Comparison of ENCODE assay signal across 20 cellular contexts in the genomic region with DNA sequence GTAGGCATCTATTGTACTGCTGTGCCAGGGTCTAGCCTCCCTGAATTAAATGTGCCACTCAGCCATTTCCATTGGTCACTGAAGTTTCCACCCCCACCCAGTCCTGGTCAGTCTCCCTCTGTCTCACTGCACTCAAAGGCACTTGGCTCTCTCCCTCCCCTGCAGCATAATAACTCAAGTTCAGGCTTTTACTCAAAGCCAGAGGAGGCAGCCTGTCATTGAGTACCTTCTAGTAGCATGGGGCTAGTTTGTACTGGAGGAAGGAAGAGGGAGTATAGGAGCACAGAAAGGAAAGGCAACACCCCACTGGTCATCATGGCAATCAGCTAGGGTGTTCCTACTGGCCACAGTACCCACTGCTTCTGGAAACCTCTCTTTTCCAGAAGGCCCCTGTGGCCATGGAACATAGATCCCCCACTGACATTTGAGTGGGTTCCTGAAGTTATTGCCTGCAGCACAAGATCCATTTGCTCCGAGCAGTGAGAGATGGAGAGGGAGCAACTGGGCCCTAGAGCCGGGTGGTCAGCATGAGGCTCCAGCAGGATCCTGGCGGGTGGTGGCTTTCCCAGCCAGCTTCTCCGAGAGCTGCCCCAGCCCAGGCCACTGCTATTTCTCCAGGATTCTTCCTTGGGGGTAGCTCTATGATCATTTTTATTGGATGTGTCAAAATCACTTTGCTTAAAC.
"Had no signal": no experiment of that assay in that cellular context is flagged by ENCODE, and none has a peak within 500 bp of the region (broad histone marks: within the 10 kb centered on the region; RNA-seq: fewer than 3 reads in every experiment).

No MANE protein-coding gene starts in this region.

- H3K9me3 ChIP-seq: spleen, testis, transverse colon had no signal

- ATAC-seq: left cardiac atrium; sciatic nerve; stimulated activated naive B cell treated with anti-CD40 and anti-IgM and Interleukin-4, amounts not matched to agents 10 μg/mL and 1 μg/mL and 100 μg/mL, for 72 hours; stimulated activated naive CD8-positive, alpha-beta T cell treated with anti-CD3 and anti-CD28 coated beads, Interleukin-15, amount 100 ng/mL, for 72 hours had no signal

- H3K27ac Mint-ChIP-seq: mesothelial cell of epicardium; natural killer cell treated with Interleukin-12 subunit alpha and Interleukin-12 subunit beta and Interleukin-15 and Interleukin-18, amount 100 ng/mL, for 72 hours; stimulated activated naive B cell treated with anti-CD40 and anti-IgM and Interleukin-4, amounts not matched to agents 10 μg/mL and 1 μg/mL and 100 μg/mL, for 72 hours; stimulated activated naive CD8-positive, alpha-beta T cell treated with anti-CD3 and anti-CD28 coated beads, Interleukin-15, amount 100 ng/mL, for 72 hours had no signal

- H3K4me2 ChIP-seq: hepatocyte had no signal

- H3K79me2 ChIP-seq: hepatocyte had no signal

- H3K4me1 Mint-ChIP-seq: stimulated activated naive CD8-positive, alpha-beta T cell treated with anti-CD3 and anti-CD28 coated beads, Interleukin-15, amount 100 ng/mL, for 72 hours had no signal

- H3K9me3 Mint-ChIP-seq: mesothelial cell of epicardium; natural killer cell treated with Interleukin-12 subunit alpha and Interleukin-12 subunit beta and Interleukin-15 and Interleukin-18, amount 100 ng/mL, for 72 hours; stimulated activated naive B cell treated with anti-CD40 and anti-IgM and Interleukin-4, amounts not matched to agents 10 μg/mL and 1 μg/mL and 100 μg/mL, for 72 hours; stimulated activated naive CD8-positive, alpha-beta T cell treated with anti-CD3 and anti-CD28 coated beads, Interleukin-15, amount 100 ng/mL, for 72 hours had no signal

- FAIRE-seq: kidney had no signal

- H3K36me3 Mint-ChIP-seq: mesothelial cell of epicardium; natural killer cell treated with Interleukin-12 subunit alpha and Interleukin-12 subunit beta and Interleukin-15 and Interleukin-18, amount 100 ng/mL, for 72 hours; stimulated activated naive B cell treated with anti-CD40 and anti-IgM and Interleukin-4, amounts not matched to agents 10 μg/mL and 1 μg/mL and 100 μg/mL, for 72 hours had no signal

- H3K27ac ChIP-seq: coronary artery, dorsolateral prefrontal cortex, hepatocyte, spleen, testis, transverse colon had no signal

- H3K27me3 ChIP-seq: dorsolateral prefrontal cortex, hepatocyte, spleen, testis, transverse colon had no signal

- H3K4me3 Mint-ChIP-seq: mesothelial cell of epicardium; natural killer cell treated with Interleukin-12 subunit alpha and Interleukin-12 subunit beta and Interleukin-15 and Interleukin-18, amount 100 ng/mL, for 72 hours; stimulated activated naive B cell treated with anti-CD40 and anti-IgM and Interleukin-4, amounts not matched to agents 10 μg/mL and 1 μg/mL and 100 μg/mL, for 72 hours; stimulated activated naive CD8-positive, alpha-beta T cell treated with anti-CD3 and anti-CD28 coated beads, Interleukin-15, amount 100 ng/mL, for 72 hours had no signal

- H3K4me1 ChIP-seq: testis had no signal

- H2AFZ ChIP-seq: hepatocyte had no signal

- H3K36me3 ChIP-seq: spleen, transverse colon had no signal

- DNase-seq: effector CD8-positive, alpha-beta T cell; foreskin melanocyte; head of caudate nucleus; kidney; left cardiac atrium; posterior cingulate gyrus; spleen; stimulated activated CD4-positive, alpha-beta T cell treated with anti-CD3 and anti-CD28 coated beads, Interleukin-15, amount 100 ng/mL, for 24 hours; stimulated activated CD4-positive, alpha-beta T cell treated with anti-CD3 and anti-CD28 coated beads, Interleukin-1b, Interleukin-23, amount 100 ng/mL, for 48 hours; stimulated activated CD4-positive, alpha-beta T cell treated with anti-CD3 and anti-CD28 coated beads, Interleukin-4, amount 100 ng/mL, for 24 hours; stimulated activated naive B cell treated with anti-CD40 and anti-IgM and Interleukin-4, amounts not matched to agents 10 μg/mL and 1 μg/mL and 100 μg/mL, for 72 hours; stimulated activated naive CD8-positive, alpha-beta T cell treated with anti-CD3 and anti-CD28 coated beads, Interleukin-15, amount 100 ng/mL, for 72 hours; testis; transverse colon had no signal

- H3K4me3 ChIP-seq: coronary artery, dorsolateral prefrontal cortex, hepatocyte, spleen, testis, transverse colon had no signal
